Comparison of ENCODE assay signal across 21 cellular contexts in genomic region chr1:185966487-185966886, GRCh38.
A peak's percentile ranks its signal among the peaks of the same experiment; 100 is the strongest.
DNase-seq lines count a peak whose midpoint lies in the region; ATAC-seq and TF ChIP-seq lines count a peak whose summit lies in the region.
"Had no signal": no experiment of that assay in that cellular context is flagged by ENCODE, and none has a peak within 500 bp of the region (broad histone marks: within the 10 kb centered on the region; RNA-seq: fewer than 3 reads in every experiment).

No MANE protein-coding gene starts in this region.

- H3K9ac ChIP-seq in H9 (ENCODE audit: extremely low read depth, insufficient read length, low read length), result no peak overlapping the region

- no peaks in the 10 kb centered on the region for H3K79me1 ChIP-seq in H9 (ENCODE audit: insufficient read depth, low read depth, low read length, poor library complexity, severe bottlenecking)

- H3K4me3 ChIP-seq in heart right ventricle, result no peak overlapping the region

- no peak overlapping the region for H3K27ac Mint-ChIP-seq in H9
- H3K27ac Mint-ChIP-seq in activated CD4-positive, alpha-beta memory T cell treated with anti-CD3 and anti-CD28 coated beads for 36 hours, result no peak overlapping the region
- no peak overlapping the region for H3K27ac Mint-ChIP-seq in type B pancreatic cell
- H3K27ac Mint-ChIP-seq: memory B cell; naive thymus-derived CD8-positive, alpha-beta T cell had no signal

- H3K27me3 ChIP-seq in H9 (ENCODE audit: insufficient read depth, low read length), result no peaks in the 10 kb centered on the region
- no peaks in the 10 kb centered on the region for H3K27me3 ChIP-seq in heart right ventricle

- H3K4me1 Mint-ChIP-seq in H9 (peaks cover 11 to 19% of the 10 kb centered on the region in 2 experiments), type B pancreatic cell (ENCODE audit: unreplicated experiment) (peaks cover 12% of the 10 kb centered on the region)
- H3K4me1 Mint-ChIP-seq in activated CD4-positive, alpha-beta memory T cell treated with anti-CD3 and anti-CD28 coated beads for 36 hours (ENCODE audit: low read depth), result no peaks in the 10 kb centered on the region
- H3K4me1 Mint-ChIP-seq: naive thymus-derived CD8-positive, alpha-beta T cell had no signal

- H2BK5ac ChIP-seq in H9 (ENCODE audit: insufficient read length, low read length), result no peak overlapping the region

- intact Hi-C loops in heart right ventricle (cut with DNase I) (loop anchor here in 1 of 10 donors (10.0 kb wide), 1 partner anchor 128 kb away; no protein-coding TSS in a partner anchor), sciatic nerve (cut with DNase I) (no loop called here)
- intact Hi-C loops in activated CD4-positive, alpha-beta memory T cell treated with anti-CD3 and anti-CD28 coated beads for 36 hours (cut with micrococcal nuclease), result no loop called here

- H3T11ph ChIP-seq in H9 (ENCODE audit: low read length), result peak overlapping the region; percentile 76

- no peak overlapping the region for H2BK12ac ChIP-seq in H9 (ENCODE audit: insufficient read length, low read depth, low read length)

- H3K4me2 ChIP-seq in H9 (ENCODE audit: insufficient read depth, insufficient read length, low read length), result no peak overlapping the region

- H3K23ac ChIP-seq in H9 (ENCODE audit: insufficient read length, low read depth, low read length), result no peak overlapping the region

- H3K56ac ChIP-seq in H9 (ENCODE audit: insufficient read length, low read depth, low read length), result no peak overlapping the region

- no peaks in the 10 kb centered on the region for H4K20me1 ChIP-seq in H9 (ENCODE audit: control insufficient read depth, insufficient read depth, insufficient read length)

- H3K23me2 ChIP-seq in H9 (ENCODE audit: insufficient read length, low read depth, low read length, poor library complexity, severe bottlenecking), result no peaks in the 10 kb centered on the region

- H3K9me3 ChIP-seq in H9 (ENCODE audit: control insufficient read depth, low read depth, low read length), result no peaks in the 10 kb centered on the region
- no peaks in the 10 kb centered on the region for H3K9me3 ChIP-seq in heart right ventricle

- H3K4me3 Mint-ChIP-seq in H9 (no peak overlapping the region), type B pancreatic cell (no peak overlapping the region)
- no peak overlapping the region for H3K4me3 Mint-ChIP-seq in activated CD4-positive, alpha-beta memory T cell treated with anti-CD3 and anti-CD28 coated beads for 36 hours
- H3K4me3 Mint-ChIP-seq: memory B cell; naive thymus-derived CD8-positive, alpha-beta T cell had no signal

- DNase-seq in H9, result no peak
- DNase-seq in astrocyte of the hippocampus (ENCODE audit: low read depth, low spot score), result peak; percentile 8
- DNase-seq in heart right ventricle, result no peak
- no peak for DNase-seq in sciatic nerve (ENCODE audit: low spot score)
- no peak for DNase-seq in NOMO-1 treated with dmso at 0.1 percent for 144 hours (lab: John Stamatoyannopoulos, UW; ENCODE audit: unreplicated experiment)
- DNase-seq in activated CD4-positive, alpha-beta memory T cell treated with anti-CD3 and anti-CD28 coated beads for 36 hours, result no peak
- DNase-seq in type B pancreatic cell (ENCODE audit: extremely low spot score, unreplicated experiment), result no peak
- DNase-seq in NCI-H2029 treated with DMSO at 0.1 percent for 48 hours (lab: John Stamatoyannopoulos, UW), result no peak
- DNase-seq: activated CD4-positive, alpha-beta T cell treated with anti-CD3 and anti-CD28 coated beads, Interleukin-2, amount 50 U/mL, for 48 hours; activated CD4-positive, CD25-positive, alpha-beta regulatory T cell; activated gamma-delta T cell; amniotic stem cell; Calu3; effector CD8-positive, alpha-beta T cell; naive thymus-derived CD8-positive, alpha-beta T cell; NCI-H1436; NCI-H2171; NCI-H526; RPMI8226 had no signal

- CTCF ChIA-PET in activated CD4-positive, alpha-beta memory T cell treated with anti-CD3 and anti-CD28 coated beads for 36 hours (lab: Charles Lee), result no interaction called here

- H3K27ac ChIP-seq in H9 (ENCODE audit: insufficient read length, low read depth, low read length) (no peak overlapping the region), heart right ventricle (peak overlapping the region in 9 of 10 donors; percentile 12 to 74 (median 61))
- H3K27ac ChIP-seq: C4-2B had no signal

- TF ChIP-seq CTCF in H9 (conservative IDR thresholded peaks at IDR 0.05) (no peak), heart right ventricle (IDR thresholded peaks at IDR 0.05) (no peak), type B pancreatic cell (conservative IDR thresholded peaks at IDR 0.05) (no peak)

- no CpG with 5 or more reads among the region's 2 CpGs for WGBS in H9 (ENCODE audit: extremely low coverage, insufficient read length, low lambda C conversion rate)
- 54 to 60% methylated on average over 2 of the region's 2 CpGs for WGBS in heart right ventricle, 2 donors

- no peak overlapping the region for H4K5ac ChIP-seq in H9 (ENCODE audit: insufficient read length, low read depth, low read length)

- H3K36me3 Mint-ChIP-seq in H9 (ENCODE audit: insufficient read depth in 1 of 3, low read depth in 3 of 3) (0 out of 7 replicates have a peak, but pooled peaks cover 0 to 2% (median 0%) of the 10 kb centered on the region in 3 experiments), type B pancreatic cell (no peaks in the 10 kb centered on the region)
- no peaks in the 10 kb centered on the region for H3K36me3 Mint-ChIP-seq in activated CD4-positive, alpha-beta memory T cell treated with anti-CD3 and anti-CD28 coated beads for 36 hours
- H3K36me3 Mint-ChIP-seq: memory B cell; naive thymus-derived CD8-positive, alpha-beta T cell had no signal

- no peak overlapping the region for H2AFZ ChIP-seq in H9 (ENCODE audit: low read length)

- no peaks in the 10 kb centered on the region for H3K9me3 Mint-ChIP-seq in H9
- no peaks in the 10 kb centered on the region for H3K9me3 Mint-ChIP-seq in activated CD4-positive, alpha-beta memory T cell treated with anti-CD3 and anti-CD28 coated beads for 36 hours
- H3K9me3 Mint-ChIP-seq in type B pancreatic cell, result no peaks in the 10 kb centered on the region
- H3K9me3 Mint-ChIP-seq: memory B cell; naive thymus-derived CD8-positive, alpha-beta T cell had no signal

- ATAC-seq in heart right ventricle (peak in 6 of 8 donors; percentile 27 to 55 (median 42)), sciatic nerve (peak; percentile 31)
- ATAC-seq: naive thymus-derived CD8-positive, alpha-beta T cell had no signal

- no peak overlapping the region for H3K14ac ChIP-seq in H9 (ENCODE audit: insufficient read depth, low read length)

- no peak overlapping the region for H2BK120ac ChIP-seq in H9 (ENCODE audit: low read depth, low read length, poor library complexity, severe bottlenecking)

- H3K36me3 ChIP-seq in heart right ventricle, result peaks cover 0 to 15% (median 0%) of the 10 kb centered on the region in 9 donors

- H4K91ac ChIP-seq in H9 (ENCODE audit: insufficient read length, low read depth, low read length), result no peak overlapping the region

- H4K8ac ChIP-seq in H9 (replicated peaks; ENCODE audit: insufficient read length, low read depth, low read length), result no peak overlapping the region

- H3K18ac ChIP-seq in H9 (ENCODE audit: insufficient read length, low read depth, low read length), result no peak overlapping the region

- H2AK5ac ChIP-seq in H9 (ENCODE audit: insufficient read length, low read length), result no peak overlapping the region

- H2BK20ac ChIP-seq in H9 (ENCODE audit: low read depth, low read length, poor library complexity, severe bottlenecking), result no peak overlapping the region

- H3K4me1 ChIP-seq in H9 (ENCODE audit: insufficient read depth, low read length), result peaks cover 2% of the 10 kb centered on the region; the same call in 1 of the 2 replicates
- H3K4me1 ChIP-seq in heart right ventricle, result peaks cover 0 to 62% (median 21%) of the 10 kb centered on the region in 9 donors

- H3K4ac ChIP-seq in H9 (ENCODE audit: low read depth, low read length), result no peak overlapping the region

- no peaks in the 10 kb centered on the region for H3K27me3 Mint-ChIP-seq in H9 (ENCODE audit: low read depth)
- H3K27me3 Mint-ChIP-seq in activated CD4-positive, alpha-beta memory T cell treated with anti-CD3 and anti-CD28 coated beads for 36 hours, result peaks cover 8% of the 10 kb centered on the region
- H3K27me3 Mint-ChIP-seq in type B pancreatic cell, result no peaks in the 10 kb centered on the region

- no peak overlapping the region for H2BK15ac ChIP-seq in H9 (ENCODE audit: low read depth, low read length)

- POLR2A ChIA-PET in activated CD4-positive, alpha-beta memory T cell treated with anti-CD3 and anti-CD28 coated beads for 36 hours (lab: Charles Lee), result no interaction called here

- H3K79me2 ChIP-seq in H9 (ENCODE audit: insufficient read depth, low read length), result no peaks in the 10 kb centered on the region
